Comparison of ENCODE assay signal across 20 cellular contexts in genomic region chr11:8059030-8059429, GRCh38.
"Had no signal": no experiment of that assay in that cellular context is flagged by ENCODE, and none has a peak within 500 bp of the region (broad histone marks: within the 10 kb centered on the region; RNA-seq: fewer than 3 reads in every experiment).

No MANE protein-coding gene starts in this region.

- H3K27me3 ChIP-seq: brain microvascular endothelial cell, gastrocnemius medialis, heart left ventricle, suprapubic skin, upper lobe of left lung had no signal

- H3K4me3 Mint-ChIP-seq: activated naive CD4-positive, alpha-beta T cell treated with anti-CD3 and anti-CD28 coated beads, Interleukin-2, amount 10 ng/mL, durations not matched to agents 7 days and 5 days; activated naive CD8-positive, alpha-beta T cell treated with anti-CD3 and anti-CD28 coated beads, Interleukin-2, amount 50 U/mL, for 24 hours; activated T-helper 17 cell treated with anti-CD3 and anti-CD28 coated beads, Interleukin-2, amount 50 U/mL, for 72 hours; naive B cell; T-helper 2 cell treated with Interferon-gamma antibody and Interleukin-4, amounts not matched to agents 5 μg/mL and 100 μg/mL, for 36 hours had no signal

- H3K9me3 ChIP-seq: gastrocnemius medialis, heart left ventricle, mucosa of descending colon, suprapubic skin, upper lobe of left lung had no signal

- H3K27ac ChIP-seq: brain microvascular endothelial cell, gastrocnemius medialis, heart left ventricle, upper lobe of left lung had no signal

- H3K9me3 Mint-ChIP-seq: activated naive CD4-positive, alpha-beta T cell treated with anti-CD3 and anti-CD28 coated beads, Interleukin-2, amount 10 ng/mL, durations not matched to agents 7 days and 5 days; activated naive CD8-positive, alpha-beta T cell treated with anti-CD3 and anti-CD28 coated beads, Interleukin-2, amount 50 U/mL, for 24 hours; activated T-helper 17 cell treated with anti-CD3 and anti-CD28 coated beads, Interleukin-2, amount 50 U/mL, for 72 hours; naive B cell; T-helper 2 cell treated with Interferon-gamma antibody and Interleukin-4, amounts not matched to agents 5 μg/mL and 100 μg/mL, for 36 hours had no signal

- H3K36me3 Mint-ChIP-seq: activated naive CD4-positive, alpha-beta T cell treated with anti-CD3 and anti-CD28 coated beads, Interleukin-2, amount 10 ng/mL, durations not matched to agents 7 days and 5 days; naive B cell had no signal

- DNase-seq: activated CD4-positive, alpha-beta T cell treated with anti-CD3 and anti-CD28 coated beads, Interleukin-2, amount 50 U/mL, for 4 hours; activated naive CD4-positive, alpha-beta T cell treated with anti-CD3 and anti-CD28 coated beads, Interleukin-2, amount 10 ng/mL, durations not matched to agents 7 days and 5 days; activated naive CD8-positive, alpha-beta T cell treated with anti-CD3 and anti-CD28 coated beads, Interleukin-2, amount 50 U/mL, for 24 hours; activated T-cell treated with anti-CD3 and anti-CD28 coated beads, Interleukin-2, amount 50 U/mL, for 1 hour; aorta; brain microvascular endothelial cell; effector CD4-positive, alpha-beta T cell; gastrocnemius medialis; heart left ventricle; mesenchymal stem cell; mucosa of descending colon; naive B cell; stimulated activated CD4-positive, alpha-beta T cell treated with anti-CD3 and anti-CD28 coated beads, Interleukin-12 subunit alpha, Interleukin-12 subunit beta, amount 100 ng/mL, for 4 hours; stimulated activated CD4-positive, alpha-beta T cell treated with anti-CD3 and anti-CD28 coated beads, Interleukin-1b, Interleukin-23, amount 100 ng/mL, for 48 hours; stimulated activated CD8-positive, alpha-beta memory T cell treated with anti-CD3 and anti-CD28 coated beads, Interleukin-4, amount 100 ng/mL, for 48 hours; stimulated activated naive CD4-positive, alpha-beta T cell treated with Interleukin-2 at 50 U/mL for 16 hours; upper lobe of left lung had no signal

- H3K4me1 Mint-ChIP-seq: naive B cell had no signal

- H3K4me3 ChIP-seq: gastrocnemius medialis, heart left ventricle, mucosa of descending colon, suprapubic skin, upper lobe of left lung had no signal

- H3K27me3 Mint-ChIP-seq: activated naive CD4-positive, alpha-beta T cell treated with anti-CD3 and anti-CD28 coated beads, Interleukin-2, amount 10 ng/mL, durations not matched to agents 7 days and 5 days; activated T-helper 17 cell treated with anti-CD3 and anti-CD28 coated beads, Interleukin-2, amount 50 U/mL, for 72 hours had no signal

- H3K36me3 ChIP-seq: brain microvascular endothelial cell, gastrocnemius medialis, heart left ventricle, suprapubic skin, upper lobe of left lung had no signal

- ATAC-seq: activated naive CD8-positive, alpha-beta T cell treated with anti-CD3 and anti-CD28 coated beads, Interleukin-2, amount 50 U/mL, for 24 hours; activated T-helper 17 cell treated with anti-CD3 and anti-CD28 coated beads, Interleukin-2, amount 50 U/mL, for 72 hours; gastrocnemius medialis; heart left ventricle; mucosa of descending colon had no signal

- H3K27ac Mint-ChIP-seq: activated naive CD8-positive, alpha-beta T cell treated with anti-CD3 and anti-CD28 coated beads, Interleukin-2, amount 50 U/mL, for 24 hours; activated T-helper 17 cell treated with anti-CD3 and anti-CD28 coated beads, Interleukin-2, amount 50 U/mL, for 72 hours; T-helper 2 cell treated with Interferon-gamma antibody and Interleukin-4, amounts not matched to agents 5 μg/mL and 100 μg/mL, for 36 hours had no signal
